ENCODE assay signal across 11 cellular contexts in the genomic region with DNA sequence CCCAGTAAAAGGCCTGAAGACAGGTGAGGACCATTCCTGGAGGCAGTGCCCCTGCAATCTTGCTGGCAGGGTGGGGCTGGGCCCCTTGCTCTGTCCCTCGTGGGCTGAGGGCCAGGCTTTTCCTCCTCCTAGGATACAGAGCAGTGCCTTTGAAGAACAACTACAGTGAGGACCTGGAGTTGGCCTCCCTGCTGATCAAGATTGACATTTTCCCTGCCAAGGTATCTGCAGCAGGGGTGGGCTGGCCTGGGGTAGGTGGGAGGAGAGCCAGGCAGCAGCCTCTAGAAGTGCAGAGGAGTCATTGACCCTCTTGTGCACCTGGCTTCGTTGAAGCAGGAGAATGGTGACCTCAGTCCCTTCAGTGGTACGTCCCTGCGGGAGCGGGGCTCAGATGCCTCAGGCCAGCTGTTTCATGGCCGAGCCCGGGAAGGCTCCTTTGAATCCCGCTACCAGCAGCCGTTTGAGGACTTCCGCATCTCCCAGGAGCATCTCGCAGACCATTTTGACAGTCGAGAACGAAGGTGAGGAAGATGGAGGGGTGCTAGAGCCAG. TPM values are rescaled to one million over a fixed set of nuclear protein-coding genes. Genes with fewer than 3 reads are reported as not detected.
DNase-seq lines count a peak whose midpoint lies in the region; ATAC-seq and TF ChIP-seq lines count a peak whose summit lies in the region.
"Had no signal": no experiment of that assay in that cellular context is flagged by ENCODE, and none has a peak within 500 bp of the region (broad histone marks: within the 10 kb centered on the region; RNA-seq: fewer than 3 reads in every experiment).

No MANE protein-coding gene starts in this region.

- no peaks in the 10 kb centered on the region for H3K27me3 Mint-ChIP-seq in MCF 10A (ENCODE audit: insufficient read depth, unreplicated experiment)
- H3K27me3 Mint-ChIP-seq in chondrocyte (ENCODE audit: low read depth) = no peaks in the 10 kb centered on the region
- peaks cover 0 to 2% (median 0%) of the 10 kb centered on the region in 5 donors for H3K27me3 Mint-ChIP-seq in naive thymus-derived CD8-positive, alpha-beta T cell
- H3K27me3 Mint-ChIP-seq in activated T-helper 1 cell treated with anti-CD3 and anti-CD28 coated beads, Interleukin-12 subunit alpha, Interleukin-12 subunit beta, Interleukin-2, Interleukin-4 antibody, amounts not matched to agents 30 ng/mL and 10 ng/mL and 1 ng/mL, durations not matched to agents 14 hours and 24 hours and 36 hours (ENCODE audit: insufficient read depth) = no peaks in the 10 kb centered on the region

- peaks cover 26% of the 10 kb centered on the region for H3K4me1 Mint-ChIP-seq in MCF 10A (ENCODE audit: insufficient read depth, unreplicated experiment)
- peaks cover 63% of the 10 kb centered on the region for H3K4me1 Mint-ChIP-seq in chondrocyte (ENCODE audit: low read depth)
- peaks cover 24 to 60% (median 41%) of the 10 kb centered on the region in 4 donors for H3K4me1 Mint-ChIP-seq in naive thymus-derived CD8-positive, alpha-beta T cell
- peaks cover 7% of the 10 kb centered on the region for H3K4me1 Mint-ChIP-seq in activated T-helper 1 cell treated with anti-CD3 and anti-CD28 coated beads, Interleukin-12 subunit alpha, Interleukin-12 subunit beta, Interleukin-2, Interleukin-4 antibody, amounts not matched to agents 30 ng/mL and 10 ng/mL and 1 ng/mL, durations not matched to agents 14 hours and 24 hours and 36 hours (ENCODE audit: low read depth)
- H3K4me1 Mint-ChIP-seq: mesothelial cell of epicardium had no signal

- BruUV-seq in MCF 10A (replicated peaks; lab: Mats Ljungman, UMichigan) (no TSS peak), mammary epithelial cell (replicated peaks; lab: Mats Ljungman, UMichigan) (no TSS peak)

- no peak overlapping the region for H3K4me2 ChIP-seq in mammary epithelial cell (ENCODE audit: insufficient read depth, low read depth, low read length)

- H3K79me2 ChIP-seq in mammary epithelial cell (ENCODE audit: insufficient read depth, low read length) = peaks cover 15% of the 10 kb centered on the region

- H3K4me3 Mint-ChIP-seq in MCF 10A (ENCODE audit: unreplicated experiment) (no peak overlapping the region), chondrocyte (ENCODE audit: unreplicated experiment) (no peak overlapping the region)
- H3K4me3 Mint-ChIP-seq in naive thymus-derived CD8-positive, alpha-beta T cell = no peak overlapping the region
- H3K4me3 Mint-ChIP-seq in activated T-helper 1 cell treated with anti-CD3 and anti-CD28 coated beads, Interleukin-12 subunit alpha, Interleukin-12 subunit beta, Interleukin-2, Interleukin-4 antibody, amounts not matched to agents 30 ng/mL and 10 ng/mL and 1 ng/mL, durations not matched to agents 14 hours and 24 hours and 36 hours = no peak overlapping the region
- H3K4me3 Mint-ChIP-seq: mesothelial cell of epicardium had no signal

- POLR2A ChIA-PET in MCF 10A (lab: Yijun Ruan, JAX) = interaction anchor here (1.0 to 2.4 kb wide), 5 partner anchors 37 to 167 kb away, joined by 3 to 13 read pairs (median 4); a partner anchor contains a TSS
- POLR2A ChIA-PET in naive thymus-derived CD8-positive, alpha-beta T cell (lab: Charles Lee) = interaction anchor here (1.9 to 7.5 kb wide), 3 partner anchors 17 to 35 kb away, joined by 4 to 83 read pairs (median 59); a partner anchor contains a TSS

- no peaks in the 10 kb centered on the region for H4K20me1 ChIP-seq in mammary epithelial cell (ENCODE audit: insufficient read depth, low read length)

- H3K36me3 ChIP-seq in mammary epithelial cell (ENCODE audit: insufficient read depth, low read length) = peaks cover 15% of the 10 kb centered on the region
- H3K36me3 ChIP-seq in transverse colon = peaks cover 0 to 18% (median 7%) of the 10 kb centered on the region in 4 donors

- in situ Hi-C loops in mammary epithelial cell (cut with MboI; ENCODE audit: low sequenced_read_pairs in 2 of 2) = loop anchor here (5.0 to 10.0 kb wide), 2 partner anchors 51 to 158 kb away; no protein-coding TSS in a partner anchor
- in situ Hi-C loops in transverse colon (cut with MboI; ENCODE audit: low pct_ligation_motif_present in 1 of 4, low pct_unique_long_range_greater_than_20kb in 1 of 4, low sequenced_read_pairs in 3 of 4) = loop anchor here in 2 of 4 donors (5.0 to 10.0 kb wide), 3 partner anchors 51 to 168 kb away; a partner anchor contains a TSS

- DNase-seq in MCF 10A (ENCODE audit: unreplicated experiment) (no peak), mammary epithelial cell (no peak), chondrocyte (ENCODE audit: low spot score) (no peak), transverse colon (peak; percentile 5), GF-D8 (lab: John Stamatoyannopoulos, UW) (no peak), nucleus accumbens (lab: John Stamatoyannopoulos, UW) (no peak)
- peak in 1 of 10 donors; percentile 10 for DNase-seq in naive thymus-derived CD8-positive, alpha-beta T cell
- no peak for DNase-seq in activated T-helper 1 cell treated with anti-CD3 and anti-CD28 coated beads, Interleukin-12 subunit alpha, Interleukin-12 subunit beta, Interleukin-2, Interleukin-4 antibody, amounts not matched to agents 30 ng/mL and 10 ng/mL and 1 ng/mL, durations not matched to agents 14 hours and 24 hours and 36 hours (ENCODE audit: low spot score)

- H3K4me1 ChIP-seq in mammary epithelial cell (ENCODE audit: insufficient read depth, low read length) (peaks cover 81% of the 10 kb centered on the region), transverse colon (peaks cover 9 to 34% (median 22%) of the 10 kb centered on the region in 4 donors)

- no peak overlapping the region for H2AFZ ChIP-seq in mammary epithelial cell (ENCODE audit: low read depth, low read length)

- intact Hi-C loops in MCF 10A (cut with micrococcal nuclease) = loop anchor here (1.0 to 5.0 kb wide), 4 partner anchors 58 to 238 kb away; a partner anchor contains a TSS
- intact Hi-C loops in mammary epithelial cell (cut with micrococcal nuclease) = loop anchor here (1.0 to 10.0 kb wide), 7 partner anchors 36 to 561 kb away; a partner anchor contains a TSS
- intact Hi-C loops in transverse colon (cut with DNase I; ENCODE audit: low total_unique reads) = loop anchor here (2.0 kb wide), 1 partner anchor 165 kb away; no protein-coding TSS in a partner anchor
- intact Hi-C loops in activated T-helper 1 cell treated with anti-CD3 and anti-CD28 coated beads, Interleukin-12 subunit alpha, Interleukin-12 subunit beta, Interleukin-2, Interleukin-4 antibody, amounts not matched to agents 30 ng/mL and 10 ng/mL and 1 ng/mL, durations not matched to agents 14 hours and 24 hours and 36 hours (cut with micrococcal nuclease) = loop anchor here (1.0 to 5.0 kb wide), 3 partner anchors 37 to 166 kb away; a partner anchor contains a TSS

- ATAC-seq in naive thymus-derived CD8-positive, alpha-beta T cell = no peak

- WGBS in mammary epithelial cell (ENCODE audit: low coverage, missing lambda C conversion rate) = 60% methylated on average over 13 of the region's 13 CpGs
- 94% methylated on average over 13 of the region's 13 CpGs; no CpG with 5 or more reads in 1 of the 2 donors for WGBS in transverse colon (ENCODE audit: low coverage in 1 of 2), 2 donors

- CTCF ChIA-PET in MCF 10A (lab: Yijun Ruan, JAX) (interaction anchor here (0.5 to 16.9 kb wide), 42 partner anchors 8 to 1814 kb away, joined by 3 to 314 read pairs (median 8); a partner anchor contains a TSS), mammary epithelial cell (lab: Charles Lee; ENCODE audit: low non-redundant PET) (interaction anchor here (0.5 to 1.2 kb wide), 2 partner anchors 166 to 167 kb away, joined by 11 to 14 read pairs; a partner anchor contains a TSS)

- TF ChIP-seq POLR2A in transverse colon (IDR thresholded peaks at IDR 0.05) = no peak

- TF ChIP-seq CTCF in MCF 10A (IDR thresholded peaks at IDR 0.05; ENCODE audit: unreplicated experiment) = no peak
- no peak for TF ChIP-seq CTCF in mammary epithelial cell (conservative IDR thresholded peaks at IDR 0.05 in 1 of 2, IDR thresholded peaks at IDR 0.05 in 1 of 2; ENCODE audit: extremely low read depth in 1 of 2, insufficient read depth in 1 of 2, low read depth in 1 of 2, low read length in 2 of 2)
- no peak for TF ChIP-seq CTCF in chondrocyte (IDR thresholded peaks at IDR 0.05)
- TF ChIP-seq CTCF in transverse colon (IDR thresholded peaks at IDR 0.05) = no peak

- peak overlapping the region; percentile 59 for H3K27ac Mint-ChIP-seq in MCF 10A (ENCODE audit: low read depth, unreplicated experiment)
- H3K27ac Mint-ChIP-seq in chondrocyte (ENCODE audit: unreplicated experiment) = peak overlapping the region; percentile 84
- H3K27ac Mint-ChIP-seq in naive thymus-derived CD8-positive, alpha-beta T cell = peak overlapping the region; percentile 43 to 94 (median 89)
- H3K27ac Mint-ChIP-seq in activated T-helper 1 cell treated with anti-CD3 and anti-CD28 coated beads, Interleukin-12 subunit alpha, Interleukin-12 subunit beta, Interleukin-2, Interleukin-4 antibody, amounts not matched to agents 30 ng/mL and 10 ng/mL and 1 ng/mL, durations not matched to agents 14 hours and 24 hours and 36 hours = no peak overlapping the region
- H3K27ac Mint-ChIP-seq: mesothelial cell of epicardium had no signal

- H3K36me3 Mint-ChIP-seq in MCF 10A (ENCODE audit: insufficient read depth, unreplicated experiment) = peaks cover 53% of the 10 kb centered on the region
- H3K36me3 Mint-ChIP-seq in chondrocyte (ENCODE audit: low read depth) = peaks cover 36% of the 10 kb centered on the region
- peaks cover 0 to 86% (median 6%) of the 10 kb centered on the region in 3 donors for H3K36me3 Mint-ChIP-seq in naive thymus-derived CD8-positive, alpha-beta T cell
- H3K36me3 Mint-ChIP-seq in activated T-helper 1 cell treated with anti-CD3 and anti-CD28 coated beads, Interleukin-12 subunit alpha, Interleukin-12 subunit beta, Interleukin-2, Interleukin-4 antibody, amounts not matched to agents 30 ng/mL and 10 ng/mL and 1 ng/mL, durations not matched to agents 14 hours and 24 hours and 36 hours (ENCODE audit: low read depth) = peaks cover 61% of the 10 kb centered on the region

- H3K4me3 ChIP-seq in mammary epithelial cell (replicated peaks in 1 of 3; ENCODE audit: insufficient read depth in 1 of 3, low read depth in 2 of 3, low read length in 3 of 3) (no peak overlapping the region), transverse colon (no peak overlapping the region)
- H3K4me3 ChIP-seq: HAP-1, MG63 had no signal

- H3K9me3 Mint-ChIP-seq in MCF 10A (ENCODE audit: unreplicated experiment) = no peaks in the 10 kb centered on the region
- no peaks in the 10 kb centered on the region for H3K9me3 Mint-ChIP-seq in chondrocyte (ENCODE audit: low read depth)
- H3K9me3 Mint-ChIP-seq in naive thymus-derived CD8-positive, alpha-beta T cell = no peaks in the 10 kb centered on the region
- no peaks in the 10 kb centered on the region for H3K9me3 Mint-ChIP-seq in activated T-helper 1 cell treated with anti-CD3 and anti-CD28 coated beads, Interleukin-12 subunit alpha, Interleukin-12 subunit beta, Interleukin-2, Interleukin-4 antibody, amounts not matched to agents 30 ng/mL and 10 ng/mL and 1 ng/mL, durations not matched to agents 14 hours and 24 hours and 36 hours
- H3K9me3 Mint-ChIP-seq: mesothelial cell of epicardium had no signal

- H3K27ac ChIP-seq in mammary epithelial cell (ENCODE audit: insufficient read depth, low read depth, low read length) (no peak overlapping the region), transverse colon (peak overlapping the region; percentile 16 to 80 (median 50))

- dilution Hi-C loops in mammary epithelial cell (cut with HindIII; ENCODE audit: low sequenced_read_pairs) = no loop called here

- TF ChIP-seq EP300 in transverse colon (IDR thresholded peaks at IDR 0.05; ENCODE audit: low read depth) = no peak

- H3K9me3 ChIP-seq in mammary epithelial cell (replicated peaks; ENCODE audit: insufficient read depth, low read length) (no peaks in the 10 kb centered on the region), transverse colon (no peaks in the 10 kb centered on the region)
- H3K9me3 ChIP-seq: HAP-1, MG63 had no signal

- H3K9ac ChIP-seq in mammary epithelial cell (ENCODE audit: insufficient read depth, low read length) = no peak overlapping the region

- H3K27me3 ChIP-seq in mammary epithelial cell (ENCODE audit: insufficient read depth, low read length) (no peaks in the 10 kb centered on the region), transverse colon (no peaks in the 10 kb centered on the region)
- H3K27me3 ChIP-seq: MG63 had no signal

RNA-seq across cellular contexts. Expression of a gene that starts 36.5 kb away (rescaled TPM):
- 33.2 and 48.1 TPM in 2 replicates for total RNA-seq in MCF 10A (2022)
- total RNA-seq in mammary epithelial cell = 10 to 100 TPM; 74.3 to 75.8 TPM
- 34.9 TPM for polyA plus RNA-seq in mammary epithelial cell
- 170 TPM for polyA minus RNA-seq in mammary epithelial cell
- 139 to 152 TPM (median 140 TPM) in 3 replicates for total RNA-seq in chondrocyte
- total RNA-seq in naive thymus-derived CD8-positive, alpha-beta T cell = 100 to 1,000 TPM; 384 to 393 TPM
- 10 to 100 TPM; 37.4 to 92.5 (median 53.2) TPM for polyA plus RNA-seq in naive thymus-derived CD8-positive, alpha-beta T cell
- total RNA-seq in transverse colon = 100 to 1,000 TPM in 3 of 4 donors, 10 to 100 TPM in 1; 82.7 to 377 (median 155) TPM
- 203 and 205 TPM in 2 replicates for total RNA-seq in activated T-helper 1 cell treated with anti-CD3 and anti-CD28 coated beads, Interleukin-12 subunit alpha, Interleukin-12 subunit beta, Interleukin-2, Interleukin-4 antibody, amounts not matched to agents 30 ng/mL and 10 ng/mL and 1 ng/mL, durations not matched to agents 14 hours and 24 hours and 36 hours
